ENCODE assay signal across 9 cellular contexts in genomic region chr6:137799950-137800568, GRCh38.
DNase-seq lines count a peak whose midpoint lies in the region; ATAC-seq and TF ChIP-seq lines count a peak whose summit lies in the region.
"Had no signal": no experiment of that assay in that cellular context is flagged by ENCODE, and none has a peak within 500 bp of the region (broad histone marks: within the 10 kb centered on the region; RNA-seq: fewer than 3 reads in every experiment).

No MANE protein-coding gene starts in this region.

- POLR2A ChIA-PET in CD8-positive, alpha-beta T cell (lab: Charles Lee) = interaction anchor here (0.9 to 2.1 kb wide), 11 partner anchors 11 to 175 kb away, joined by 3 to 40 read pairs (median 4); partner anchors contain the start of gene TNFAIP3

- H3K27me3 ChIP-seq in CD8-positive, alpha-beta T cell (ENCODE audit: insufficient read depth, low read length) = no peaks in the 10 kb centered on the region
- H3K27me3 ChIP-seq in ovary = no peaks in the 10 kb centered on the region
- H3K27me3 ChIP-seq: SJSA1 had no signal

- ATAC-seq in CD8-positive, alpha-beta T cell = peak; percentile 83
- ATAC-seq in GM19467 (IDR thresholded peaks at IDR 0.05; ENCODE audit: unreplicated experiment) = peak; percentile 72
- ATAC-seq in activated CD8-positive, alpha-beta memory T cell treated with anti-CD3 and anti-CD28 coated beads, Interleukin-2, amount 10 ng/mL, durations not matched to agents 7 days and 5 days = peak; percentile 90
- no peak for ATAC-seq in GM18502 (IDR thresholded peaks at IDR 0.05; ENCODE audit: poor library complexity, unreplicated experiment)
- ATAC-seq in HG03520 (IDR thresholded peaks at IDR 0.05; ENCODE audit: unreplicated experiment) = no peak

- no peak for TF ChIP-seq POLR2A in ovary (IDR thresholded peaks at IDR 0.05)

- CTCF ChIA-PET in CD8-positive, alpha-beta T cell (lab: Charles Lee) = interaction anchor here (0.8 to 6.6 kb wide), 33 partner anchors 9 to 205 kb away, joined by 3 to 54 read pairs (median 5); partner anchors contain the start of gene TNFAIP3
- CTCF ChIA-PET in activated CD8-positive, alpha-beta memory T cell treated with anti-CD3 and anti-CD28 coated beads, Interleukin-2, amount 10 ng/mL, durations not matched to agents 7 days and 5 days (lab: Charles Lee) = interaction anchor here (0.8 to 10.6 kb wide), 34 partner anchors 8 to 205 kb away, joined by 3 to 195 read pairs (median 4); partner anchors contain the start of gene TNFAIP3

- WGBS in ovary, 3 donors = 82 to 98% (median 98%) methylated on average over 3 of the region's 3 CpGs

- H3K4me3 Mint-ChIP-seq in CD8-positive, alpha-beta T cell = no peak overlapping the region
- no peak overlapping the region for H3K4me3 Mint-ChIP-seq in activated CD8-positive, alpha-beta memory T cell treated with anti-CD3 and anti-CD28 coated beads, Interleukin-2, amount 10 ng/mL, durations not matched to agents 7 days and 5 days

- intact Hi-C loops in CD8-positive, alpha-beta T cell (cut with DNase I, micrococcal nuclease) = loop anchor here (1.0 to 10.0 kb wide), 10 partner anchors 24 to 306 kb away; partner anchors contain the start of genes TNFAIP3 (in 2 of the 2) and PERP (in 1 of the 2)
- intact Hi-C loops in ovary (cut with DNase I) = loop anchor here in 2 of 4 donors (5.0 to 10.0 kb wide), 4 partner anchors 65 to 93 kb away; partner anchors contain the start of gene TNFAIP3 (in 2 of the 2)

- TF ChIP-seq CTCF in CD8-positive, alpha-beta T cell (IDR thresholded peaks at IDR 0.05) = peak; percentile 68
- TF ChIP-seq CTCF in ovary (IDR thresholded peaks at IDR 0.05) = peak in 2 of 3 donors; percentile 29 to 74

- H3K4me3 ChIP-seq in CD8-positive, alpha-beta T cell (ENCODE audit: low read depth, low read length) = no peak overlapping the region
- no peak overlapping the region for H3K4me3 ChIP-seq in ovary
- H3K4me3 ChIP-seq: SJSA1 had no signal

- peak overlapping the region; percentile 56 for H3K27ac Mint-ChIP-seq in CD8-positive, alpha-beta T cell
- peak overlapping the region; percentile 62 for H3K27ac Mint-ChIP-seq in activated CD8-positive, alpha-beta memory T cell treated with anti-CD3 and anti-CD28 coated beads, Interleukin-2, amount 10 ng/mL, durations not matched to agents 7 days and 5 days

- DNase-seq in CD8-positive, alpha-beta T cell = peak; percentile 40 to 76 (median 65)
- peak; percentile 62 for DNase-seq in NCI-H146 (lab: John Stamatoyannopoulos, UW)
- peak; percentile 77 for DNase-seq in activated CD8-positive, alpha-beta memory T cell treated with anti-CD3 and anti-CD28 coated beads, Interleukin-2, amount 10 ng/mL, durations not matched to agents 7 days and 5 days
- peak; percentile 48 for DNase-seq in fibroblast of gingiva (ENCODE audit: low read depth)
- DNase-seq in ovary = peak in 3 of 5 donors; percentile 32 to 76 (median 37)

- H3K36me3 Mint-ChIP-seq in CD8-positive, alpha-beta T cell = no peaks in the 10 kb centered on the region
- H3K36me3 Mint-ChIP-seq in activated CD8-positive, alpha-beta memory T cell treated with anti-CD3 and anti-CD28 coated beads, Interleukin-2, amount 10 ng/mL, durations not matched to agents 7 days and 5 days = peaks cover 6% of the 10 kb centered on the region

- H3K9me3 Mint-ChIP-seq in CD8-positive, alpha-beta T cell = no peaks in the 10 kb centered on the region
- no peaks in the 10 kb centered on the region for H3K9me3 Mint-ChIP-seq in activated CD8-positive, alpha-beta memory T cell treated with anti-CD3 and anti-CD28 coated beads, Interleukin-2, amount 10 ng/mL, durations not matched to agents 7 days and 5 days (ENCODE audit: low read depth)

- H3K9me3 ChIP-seq in CD8-positive, alpha-beta T cell (ENCODE audit: low read length) = no peaks in the 10 kb centered on the region
- H3K9me3 ChIP-seq in ovary = no peaks in the 10 kb centered on the region
- H3K9me3 ChIP-seq: SJSA1 had no signal

- peaks cover 53% of the 10 kb centered on the region for H3K4me1 Mint-ChIP-seq in CD8-positive, alpha-beta T cell (ENCODE audit: low read depth)
- H3K4me1 Mint-ChIP-seq in activated CD8-positive, alpha-beta memory T cell treated with anti-CD3 and anti-CD28 coated beads, Interleukin-2, amount 10 ng/mL, durations not matched to agents 7 days and 5 days = peaks cover 55% of the 10 kb centered on the region

- H3K4me1 ChIP-seq in CD8-positive, alpha-beta T cell (ENCODE audit: insufficient read depth, low read length) = peaks cover 47% of the 10 kb centered on the region
- peaks cover 4% of the 10 kb centered on the region for H3K4me1 ChIP-seq in ovary (ENCODE audit: insufficient read depth)

- no peak overlapping the region for H3K27ac ChIP-seq in CD8-positive, alpha-beta T cell (ENCODE audit: low read depth, low read length)
- no peak overlapping the region for H3K27ac ChIP-seq in ovary
- H3K27ac ChIP-seq: SJSA1 had no signal

- H3K27me3 Mint-ChIP-seq in CD8-positive, alpha-beta T cell (ENCODE audit: low read depth) = no peaks in the 10 kb centered on the region
- H3K27me3 Mint-ChIP-seq in activated CD8-positive, alpha-beta memory T cell treated with anti-CD3 and anti-CD28 coated beads, Interleukin-2, amount 10 ng/mL, durations not matched to agents 7 days and 5 days = no peaks in the 10 kb centered on the region

- no peaks in the 10 kb centered on the region for H3K36me3 ChIP-seq in CD8-positive, alpha-beta T cell (ENCODE audit: insufficient read depth, low read length)
- H3K36me3 ChIP-seq in ovary = no peaks in the 10 kb centered on the region
- H3K36me3 ChIP-seq: SJSA1 had no signal

- no peak for TF ChIP-seq EP300 in ovary (IDR thresholded peaks at IDR 0.05)

Comparison
In these comparisons a context has a peak if more than half of its experiments do, and no peak if none do; other contexts are left out.
1. ATAC-seq: peak in CD8-positive, alpha-beta T cell (single experiment), GM19467 (single experiment) and activated CD8-positive, alpha-beta memory T cell treated with anti-CD3 and anti-CD28 coated beads, Interleukin-2, amount 10 ng/mL, durations not matched to agents 7 days and 5 days (single experiment); none in GM18502 (single experiment) and HG03520 (single experiment).
2. Peak in every context shown above with its lines, with median percentiles within 50 percentile points of each other: DNase-seq.